1 cellular context compared by ENCODE assay signal in the genomic region with DNA sequence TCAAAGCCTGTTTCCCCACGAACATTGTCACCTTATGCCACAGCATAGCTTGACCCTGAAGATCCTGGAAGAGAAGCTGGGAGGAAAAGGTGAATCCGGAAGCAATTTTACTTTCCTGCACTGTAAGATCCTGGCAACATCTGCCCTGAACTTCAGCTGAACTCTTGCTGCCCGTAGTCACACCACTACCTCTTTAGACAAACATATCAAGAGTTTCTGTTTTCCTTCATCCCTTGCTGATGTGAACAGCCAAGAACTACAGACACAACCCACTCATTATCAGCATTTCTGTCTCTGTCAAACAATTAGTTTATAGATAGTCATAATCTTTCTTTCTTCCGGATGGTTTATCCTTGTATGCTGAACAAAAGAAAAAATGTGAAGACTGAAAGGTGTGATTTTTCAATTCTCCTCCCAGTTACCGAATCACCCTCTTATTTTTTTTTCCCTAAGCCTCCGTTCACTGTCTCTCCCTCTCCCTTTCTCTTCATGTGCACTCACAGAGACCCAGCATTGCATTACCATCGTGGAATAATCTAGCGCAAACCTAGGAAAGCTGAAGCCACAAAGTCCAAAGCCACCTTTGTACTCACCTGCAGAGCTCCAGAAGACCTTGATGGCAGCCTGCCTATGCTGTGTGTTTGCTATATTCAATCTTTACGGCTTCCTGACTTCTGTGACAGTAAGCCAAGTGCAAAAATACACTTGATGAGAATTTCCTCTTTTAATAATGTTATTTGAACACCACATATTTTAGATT.
TF ChIP-seq lines count a peak whose summit lies in the region.

No MANE protein-coding gene starts in this region.

TF ChIP-seq in SK-N-SH treated with all-trans-retinoic acid at 6 μM for 48 hours, 23 proteins besides CTCF, POLR2A, EP300 and RAD21 (continued from another document):
- peak; percentile 94 for TF ChIP-seq TSHZ2 (CRISPR knock-in tag; IDR thresholded peaks at IDR 0.05)
- TF ChIP-seq ZC3H10 (CRISPR knock-in tag; IDR thresholded peaks at IDR 0.05), result no peak
- 0 out of 2 replicates have a peak, but pooled peaks have one; percentile 38 for TF ChIP-seq ZFP3 (CRISPR knock-in tag; IDR thresholded peaks at IDR 0.05)
